ENCODE assay signal across 8 cellular contexts in the genomic region with DNA sequence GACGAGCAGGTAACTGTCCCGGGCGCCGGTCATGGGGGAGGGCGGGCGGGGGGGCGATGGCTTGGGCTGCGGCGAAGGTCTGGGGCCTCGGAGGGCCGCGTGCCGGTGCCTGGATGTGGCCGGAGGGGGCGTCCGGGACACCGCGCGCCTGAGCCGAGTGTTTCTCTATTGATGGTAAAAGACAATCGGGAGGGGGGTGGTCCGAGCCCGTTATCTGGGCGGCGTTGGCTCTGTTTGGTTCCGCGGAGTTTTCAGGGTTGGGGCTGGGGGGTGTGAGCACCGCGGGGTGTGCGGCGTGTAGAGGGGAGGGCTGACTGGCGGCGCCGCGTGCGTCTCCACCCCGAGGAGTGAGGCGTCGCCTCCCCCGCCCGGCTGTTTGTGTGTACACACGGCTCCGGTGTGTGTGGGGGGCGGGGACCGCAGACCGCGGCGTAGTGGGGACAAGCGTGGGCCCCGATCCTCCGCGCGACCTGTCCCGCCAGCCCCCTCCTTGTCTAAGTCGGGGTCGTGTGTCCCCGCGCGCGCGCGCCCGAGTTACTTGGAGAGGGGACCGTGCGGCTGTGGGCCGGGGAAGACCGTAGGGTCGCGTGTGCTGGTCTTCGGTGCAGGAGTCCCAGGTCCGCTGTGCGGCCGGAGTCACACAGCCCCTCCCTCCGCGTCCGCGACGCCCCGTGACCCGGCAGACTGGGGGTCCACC. TPM values are rescaled to one million over a fixed set of nuclear protein-coding genes. Genes with fewer than 3 reads are reported as not detected.
DNase-seq lines count a peak whose midpoint lies in the region; ATAC-seq, FAIRE-seq and TF ChIP-seq lines count a peak whose summit lies in the region.

No MANE protein-coding gene starts in this region.

- H3K27ac Mint-ChIP-seq in activated T-helper 2 cell treated with anti-CD3 and anti-CD28 coated beads, Interferon-gamma antibody, Interleukin-2, Interleukin-4, amounts not matched to agents 10 μg/mL and 5 μg/mL and 100 μg/mL, durations not matched to agents 14 hours and 24 hours and 36 hours: no peak overlapping the region
- H3K27ac Mint-ChIP-seq in naive B cell: no peak overlapping the region

- DNase-seq in GM12891 (ENCODE audit: insufficient read length, low spot score) (peak; percentile 46), fibroblast of pulmonary artery (ENCODE audit: low read depth) (peak; percentile 60), naive B cell (peak; percentile 38), tibial nerve (ENCODE audit: low spot score in 2 of 2) (peak; percentile 54 to 55), D721Med (ENCODE audit: insufficient read length, low spot score) (no peak)
- peak; percentile 22 for DNase-seq in activated T-helper 2 cell treated with anti-CD3 and anti-CD28 coated beads, Interferon-gamma antibody, Interleukin-2, Interleukin-4, amounts not matched to agents 10 μg/mL and 5 μg/mL and 100 μg/mL, durations not matched to agents 14 hours and 24 hours and 36 hours (ENCODE audit: low spot score)

- H3K9me3 ChIP-seq in OCI-LY1 (ENCODE audit: low read length) (no peaks in the 10 kb centered on the region), tibial nerve (no peaks in the 10 kb centered on the region)

- no peaks in the 10 kb centered on the region for H4K20me1 ChIP-seq in OCI-LY1 (ENCODE audit: insufficient read depth, low read length)

- peak; percentile 23 for ATAC-seq in HG02981 (IDR thresholded peaks at IDR 0.05; ENCODE audit: unreplicated experiment)
- peak; percentile 57 to 69 for ATAC-seq in naive B cell (ENCODE audit: low read depth in 2 of 2)

- H3K27ac ChIP-seq in OCI-LY1 (ENCODE audit: low read depth, low read length, poor library complexity, severe bottlenecking): no peak overlapping the region
- peak overlapping the region; percentile 76 to 95 (median 88) for H3K27ac ChIP-seq in tibial nerve

- H3K36me3 Mint-ChIP-seq in activated T-helper 2 cell treated with anti-CD3 and anti-CD28 coated beads, Interferon-gamma antibody, Interleukin-2, Interleukin-4, amounts not matched to agents 10 μg/mL and 5 μg/mL and 100 μg/mL, durations not matched to agents 14 hours and 24 hours and 36 hours (ENCODE audit: low read depth): no peaks in the 10 kb centered on the region
- H3K36me3 Mint-ChIP-seq in naive B cell: peaks cover 0 to 5% of the 10 kb centered on the region in 2 donors

- no peaks in the 10 kb centered on the region for H3K9me3 Mint-ChIP-seq in activated T-helper 2 cell treated with anti-CD3 and anti-CD28 coated beads, Interferon-gamma antibody, Interleukin-2, Interleukin-4, amounts not matched to agents 10 μg/mL and 5 μg/mL and 100 μg/mL, durations not matched to agents 14 hours and 24 hours and 36 hours
- H3K9me3 Mint-ChIP-seq in naive B cell: no peaks in the 10 kb centered on the region

- H3K27me3 ChIP-seq in OCI-LY1 (ENCODE audit: insufficient read depth, low read length) (peaks cover 11% of the 10 kb centered on the region; the same call in 1 of the 2 replicates), tibial nerve (no peaks in the 10 kb centered on the region)

- peak overlapping the region; percentile 85 for H3K4me3 Mint-ChIP-seq in activated T-helper 2 cell treated with anti-CD3 and anti-CD28 coated beads, Interferon-gamma antibody, Interleukin-2, Interleukin-4, amounts not matched to agents 10 μg/mL and 5 μg/mL and 100 μg/mL, durations not matched to agents 14 hours and 24 hours and 36 hours (ENCODE audit: low read depth)
- peak overlapping the region; percentile 87 to 98 (median 94) for H3K4me3 Mint-ChIP-seq in naive B cell

- no peaks in the 10 kb centered on the region for H3K79me2 ChIP-seq in OCI-LY1 (ENCODE audit: insufficient read depth, low read length)

- H3K9me2 ChIP-seq in OCI-LY1 (ENCODE audit: low read depth, low read length): no peaks in the 10 kb centered on the region

- H3K4me2 ChIP-seq in OCI-LY1 (ENCODE audit: low read length): peak overlapping the region; percentile 83

- H3K4me3 ChIP-seq in OCI-LY1 (ENCODE audit: low read depth, low read length, poor library complexity, severe bottlenecking) (peak overlapping the region; percentile 72), fibroblast of pulmonary artery (replicated peaks; ENCODE audit: low read depth, low read length) (peak overlapping the region; percentile 94), tibial nerve (peak overlapping the region; percentile 40 to 80 (median 76))

- peak in 1 of 2 donors; percentile 50 for TF ChIP-seq EP300 in tibial nerve (IDR thresholded peaks at IDR 0.05)

- no peak for TF ChIP-seq POLR2A in GM12891 (IDR thresholded peaks at IDR 0.05; ENCODE audit: low read depth, low read length)
- TF ChIP-seq POLR2A in tibial nerve (IDR thresholded peaks at IDR 0.05): peak in 1 of 2 donors; percentile 23

- peaks cover 11% of the 10 kb centered on the region for H3K4me1 Mint-ChIP-seq in activated T-helper 2 cell treated with anti-CD3 and anti-CD28 coated beads, Interferon-gamma antibody, Interleukin-2, Interleukin-4, amounts not matched to agents 10 μg/mL and 5 μg/mL and 100 μg/mL, durations not matched to agents 14 hours and 24 hours and 36 hours (ENCODE audit: low read depth)
- H3K4me1 Mint-ChIP-seq in naive B cell: peaks cover 8 to 26% (median 9%) of the 10 kb centered on the region in 3 donors

- peak; percentile 50 for FAIRE-seq in GM12891 (lab: Jason Lieb, UNC)
- FAIRE-seq in D721Med (lab: Jason Lieb, UNC): no peak

- 0% methylated on average over 18 to 62 of the region's 80 CpGs for WGBS in tibial nerve, 2 donors

- TF ChIP-seq CTCF in OCI-LY1 (IDR thresholded peaks at IDR 0.05; ENCODE audit: low read length): no peak
- TF ChIP-seq CTCF in fibroblast of pulmonary artery (IDR thresholded peaks at IDR 0.05; ENCODE audit: low read length, missing control alignments): peak; percentile 15
- TF ChIP-seq CTCF in tibial nerve (IDR thresholded peaks at IDR 0.05): peak in 1 of 5 experiments; percentile 17
- TF ChIP-seq CTCF in D721Med (IDR thresholded peaks at IDR 0.05; ENCODE audit: insufficient read depth, missing control alignments): no peak

- H3K4me1 ChIP-seq in OCI-LY1 (ENCODE audit: insufficient read depth, low read length, severe bottlenecking) (peaks cover 13% of the 10 kb centered on the region), tibial nerve (peaks cover 0 to 26% (median 1%) of the 10 kb centered on the region in 4 donors)

- no peak overlapping the region for H2AFZ ChIP-seq in OCI-LY1 (ENCODE audit: low read length)

- no peak overlapping the region for H3K9ac ChIP-seq in OCI-LY1 (ENCODE audit: low read length)

- intact Hi-C loops in activated T-helper 2 cell treated with anti-CD3 and anti-CD28 coated beads, Interferon-gamma antibody, Interleukin-2, Interleukin-4, amounts not matched to agents 10 μg/mL and 5 μg/mL and 100 μg/mL, durations not matched to agents 14 hours and 24 hours and 36 hours (cut with micrococcal nuclease): no loop called here

- no peaks in the 10 kb centered on the region for H3K36me3 ChIP-seq in OCI-LY1 (ENCODE audit: insufficient read depth, low read length)
- no peaks in the 10 kb centered on the region for H3K36me3 ChIP-seq in tibial nerve

- H3F3A ChIP-seq in OCI-LY1 (ENCODE audit: insufficient read depth, low read length): no peaks in the 10 kb centered on the region

- H3K27me3 Mint-ChIP-seq in activated T-helper 2 cell treated with anti-CD3 and anti-CD28 coated beads, Interferon-gamma antibody, Interleukin-2, Interleukin-4, amounts not matched to agents 10 μg/mL and 5 μg/mL and 100 μg/mL, durations not matched to agents 14 hours and 24 hours and 36 hours (ENCODE audit: low read depth): peaks cover 10% of the 10 kb centered on the region
- peaks cover 0 to 21% (median 9%) of the 10 kb centered on the region in 3 donors for H3K27me3 Mint-ChIP-seq in naive B cell

TF ChIP-seq in GM12891, 5 proteins besides CTCF, POLR2A, EP300 and RAD21:
- TF ChIP-seq SPI1 (IDR thresholded peaks at IDR 0.05; ENCODE audit: low read depth, low read length): no peak
- TF ChIP-seq TAF1 (IDR thresholded peaks at IDR 0.05; ENCODE audit: low read depth, low read length): no peak
- TF ChIP-seq PAX5 (IDR thresholded peaks at IDR 0.05; ENCODE audit: insufficient read depth, low read length, severe bottlenecking): no peak
- TF ChIP-seq POLR2AphosphoS5 (IDR thresholded peaks at IDR 0.05; ENCODE audit: low read depth, low read length): no peak
- no peak for TF ChIP-seq POU2F2 (IDR thresholded peaks at IDR 0.05; ENCODE audit: low read depth, low read length)

RNA-seq across cellular contexts. Expression of a gene that starts 1.6 kb away (rescaled TPM):
- polyA plus RNA-seq in GM12891 (2012; ENCODE audit: low read depth, missing spikeins): 2.4 TPM
- 7.0 and 7.5 TPM in 2 replicates for total RNA-seq in activated T-helper 2 cell treated with anti-CD3 and anti-CD28 coated beads, Interferon-gamma antibody, Interleukin-2, Interleukin-4, amounts not matched to agents 10 μg/mL and 5 μg/mL and 100 μg/mL, durations not matched to agents 14 hours and 24 hours and 36 hours
- 1 to 10 TPM in 1 of 6 donors, under 1 TPM in 3, not detected in 2; 0.29 to 1.1 (median 0.66) TPM for polyA plus RNA-seq in naive B cell (ENCODE audit: low read depth in 6 of 6)
- 100 to 1,000 TPM in 1 of 4 donors, 10 to 100 TPM in 3; 72.2 to 137 (median 86.5) TPM for total RNA-seq in tibial nerve
